In the genomic region with DNA sequence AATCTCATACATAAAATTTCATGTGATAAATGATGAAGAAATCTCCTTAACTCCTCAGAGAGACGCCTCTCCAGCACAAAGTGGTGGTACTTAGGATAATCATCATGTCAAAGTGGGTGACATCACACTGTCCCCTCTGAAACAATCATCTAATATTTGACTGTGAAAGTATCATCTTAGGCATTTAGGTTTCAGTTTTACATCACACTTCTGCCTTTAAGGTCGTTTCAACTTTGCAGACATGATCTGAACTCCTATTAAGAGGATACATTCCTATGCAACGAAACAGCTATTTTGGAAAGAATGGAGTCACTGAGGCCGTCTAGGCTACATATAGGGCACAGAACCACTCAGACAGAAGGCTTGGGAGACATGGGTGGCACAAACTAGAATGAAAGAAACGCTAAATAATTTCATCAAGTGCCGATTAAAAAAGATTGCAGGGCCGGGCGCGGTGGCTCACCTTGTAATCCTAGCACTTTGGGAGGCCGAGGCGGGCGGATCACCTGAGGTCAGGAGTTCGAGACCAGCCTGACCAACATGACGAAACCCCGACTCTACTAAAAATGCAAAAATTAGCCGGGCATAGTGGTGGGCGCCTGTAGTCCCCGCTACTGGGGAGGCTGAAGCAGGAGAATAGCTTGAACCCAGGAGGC, we compare ENCODE assay signal across 8 cellular contexts. TPM values are rescaled to one million over a fixed set of nuclear protein-coding genes. Genes with fewer than 3 reads are reported as not detected.
A peak's percentile ranks its signal among the peaks of the same experiment; 100 is the strongest.
DNase-seq lines count a peak whose midpoint lies in the region; ATAC-seq and TF ChIP-seq lines count a peak whose summit lies in the region.

No MANE protein-coding gene starts in this region.

- H3K9me3 ChIP-seq in ES-I3 (ENCODE audit: control insufficient read depth, insufficient read depth, low read length) (no peaks in the 10 kb centered on the region), HUES6 (ENCODE audit: control insufficient read depth, insufficient read depth, low read depth, low read length) (no peaks in the 10 kb centered on the region), prostate gland (no peaks in the 10 kb centered on the region)

- no peak overlapping the region for H4K8ac ChIP-seq in mesendoderm (ENCODE audit: low read depth, low read length)

- DNase-seq in coronary artery (ENCODE audit: low spot score) = no peak
- DNase-seq in stimulated activated CD8-positive, alpha-beta memory T cell treated with anti-CD3 and anti-CD28 coated beads, Interleukin-4, amount 100 ng/mL, for 48 hours = peak; percentile 35
- no peak for DNase-seq in mesendoderm
- no peak for DNase-seq in prostate gland (ENCODE audit: low spot score)
- no peak for DNase-seq in NCI-H2081 (lab: John Stamatoyannopoulos, UW)

- WGBS in mesendoderm (ENCODE audit: extremely low coverage, insufficient coverage, low lambda C conversion rate) = no CpG with 5 or more reads among the region's 18 CpGs
- 89% methylated on average over 18 of the region's 18 CpGs for WGBS in prostate gland

- intact Hi-C loops in prostate gland (cut with DNase I) = loop anchor here (10.0 kb wide), 1 partner anchor 206 kb away; a partner anchor contains a TSS

- no peak overlapping the region for H2BK15ac ChIP-seq in mesendoderm (replicated peaks; ENCODE audit: low read depth)

- peaks cover 40% of the 10 kb centered on the region for H3K79me2 ChIP-seq in mesendoderm (ENCODE audit: control insufficient read depth, insufficient read depth, low read length)

- no peak overlapping the region for H2BK5ac ChIP-seq in mesendoderm (ENCODE audit: low read length)

- H3K36me3 ChIP-seq in ES-I3 (ENCODE audit: insufficient read depth, low read length) = no peaks in the 10 kb centered on the region
- no peaks in the 10 kb centered on the region for H3K36me3 ChIP-seq in HUES6 (ENCODE audit: control insufficient read depth, insufficient read depth, low read length)
- no peaks in the 10 kb centered on the region for H3K36me3 ChIP-seq in mesendoderm (ENCODE audit: control insufficient read depth, insufficient read depth, low read length)
- H3K36me3 ChIP-seq in prostate gland = no peaks in the 10 kb centered on the region

- no peak overlapping the region for H4K5ac ChIP-seq in mesendoderm (ENCODE audit: low read length)

- H3K23ac ChIP-seq in mesendoderm (ENCODE audit: low read length) = no peak overlapping the region

- no peak overlapping the region for H3K56ac ChIP-seq in mesendoderm (ENCODE audit: low read length)

- H3K4me3 ChIP-seq in HUES6 (ENCODE audit: low read depth, low read length) (peak overlapping the region; percentile 88), coronary artery (peak overlapping the region; percentile 84), mesendoderm (ENCODE audit: low read length) (no peak overlapping the region), prostate gland (no peak overlapping the region)

- H3K27me3 ChIP-seq in HUES6 (ENCODE audit: control insufficient read depth, insufficient read depth, low read length) = peaks cover 15% of the 10 kb centered on the region
- no peaks in the 10 kb centered on the region for H3K27me3 ChIP-seq in mesendoderm (ENCODE audit: insufficient read depth, low read length, poor library complexity)
- H3K27me3 ChIP-seq in prostate gland (replicated peaks; ENCODE audit: insufficient read depth) = no peaks in the 10 kb centered on the region

- no peak overlapping the region for H2AK5ac ChIP-seq in mesendoderm (ENCODE audit: low read length)

- H3K4me2 ChIP-seq in mesendoderm (ENCODE audit: low read length) = no peak overlapping the region

- H3K4me1 ChIP-seq in ES-I3 (ENCODE audit: insufficient read depth, low read length) = peaks cover 40% of the 10 kb centered on the region
- H3K4me1 ChIP-seq in HUES6 (ENCODE audit: control insufficient read depth, insufficient read depth, low read length) = peaks cover 61% of the 10 kb centered on the region
- peaks cover 14% of the 10 kb centered on the region for H3K4me1 ChIP-seq in mesendoderm (ENCODE audit: control insufficient read depth, low read depth, low read length)
- peaks cover 15% of the 10 kb centered on the region for H3K4me1 ChIP-seq in prostate gland (replicated peaks)

- ATAC-seq in GM21360 (IDR thresholded peaks at IDR 0.05; ENCODE audit: unreplicated experiment) = peak; percentile 29

- no peak overlapping the region for H3K4ac ChIP-seq in mesendoderm (ENCODE audit: low read depth, low read length)

- TF ChIP-seq POLR2A in prostate gland (IDR thresholded peaks at IDR 0.05) = no peak

- no peak overlapping the region for H3K27ac ChIP-seq in HUES6 (ENCODE audit: low read depth, low read length)
- no peak overlapping the region for H3K27ac ChIP-seq in coronary artery
- no peak overlapping the region for H3K27ac ChIP-seq in mesendoderm (ENCODE audit: low read depth, low read length)
- H3K27ac ChIP-seq in prostate gland = no peak overlapping the region

- H3K9ac ChIP-seq in ES-I3 (ENCODE audit: low read depth, low read length) = peak overlapping the region; percentile 81; the same call in 1 of the 2 replicates
- H3K9ac ChIP-seq in HUES6 (ENCODE audit: low read length) = no peak overlapping the region
- H3K9ac ChIP-seq in mesendoderm (ENCODE audit: low read length) = no peak overlapping the region

- TF ChIP-seq CTCF in coronary artery (IDR thresholded peaks at IDR 0.05) (no peak), prostate gland (IDR thresholded peaks at IDR 0.05) (no peak)

- H3K79me1 ChIP-seq in mesendoderm (ENCODE audit: low read length) = peaks cover 10% of the 10 kb centered on the region

- H3K18ac ChIP-seq in mesendoderm (ENCODE audit: low read length) = no peak overlapping the region

- no peak overlapping the region for H2BK120ac ChIP-seq in mesendoderm (ENCODE audit: low read depth, low read length)

RNA-seq across cellular contexts. Expression of a gene that starts 2.0 kb away (rescaled TPM):
- 36.4 TPM for polyA plus RNA-seq in mesendoderm (2013, experiment 1 of 2)
- 36.7 TPM for polyA plus RNA-seq in mesendoderm (2013, experiment 2 of 2)
- total RNA-seq in prostate gland = 10 to 100 TPM; 29.4 to 46.6 TPM

Comparison
In these comparisons a context has a peak if more than half of its experiments do, and no peak if none do; other contexts are left out.
1. H3K4me3 ChIP-seq: peak in HUES6 (single experiment) and coronary artery (single experiment); none in mesendoderm (single experiment) and prostate gland (0 of 2).